ENCODE assay signal across 21 cellular contexts in genomic region chr6:142459267-142459666, GRCh38.
DNase-seq lines count a peak whose midpoint lies in the region; ATAC-seq and TF ChIP-seq lines count a peak whose summit lies in the region.
"Had no signal": no experiment of that assay in that cellular context is flagged by ENCODE, and none has a peak within 500 bp of the region (broad histone marks: within the 10 kb centered on the region; RNA-seq: fewer than 3 reads in every experiment).

No MANE protein-coding gene starts in this region.

- intact Hi-C loops in lower lobe of right lung (cut with DNase I) = no loop called here
- intact Hi-C loops in A673 (cut with micrococcal nuclease; ENCODE audit: unreplicated experiment) = no loop called here

- H3K9me3 ChIP-seq in lower lobe of right lung (no peaks in the 10 kb centered on the region), A673 (ENCODE audit: low read depth, low read length, poor library complexity, severe bottlenecking) (no peaks in the 10 kb centered on the region)
- H3K9me3 ChIP-seq: pancreas had no signal

- TF ChIP-seq CTCF in fibroblast of the aortic adventitia (IDR thresholded peaks at IDR 0.05; ENCODE audit: insufficient read depth, low read length) = no peak
- TF ChIP-seq CTCF in lower lobe of right lung (IDR thresholded peaks at IDR 0.05) = no peak
- TF ChIP-seq CTCF in GM20000 (IDR thresholded peaks at IDR 0.05; ENCODE audit: extremely low read depth, missing control alignments) = no peak
- no peak for TF ChIP-seq CTCF in A673 (conservative IDR thresholded peaks at IDR 0.05; ENCODE audit: low read depth, low read length)

- H3K27ac ChIP-seq in lower lobe of right lung = no peak overlapping the region
- H3K27ac ChIP-seq in A673 (ENCODE audit: low read depth, low read length, poor library complexity, severe bottlenecking) = no peak overlapping the region
- H3K27ac ChIP-seq: esophagus squamous epithelium, pancreas, SJSA1 had no signal

- no peaks in the 10 kb centered on the region for H3K27me3 ChIP-seq in lower lobe of right lung (ENCODE audit: low read depth)
- no peaks in the 10 kb centered on the region for H3K27me3 ChIP-seq in A673 (replicated peaks; ENCODE audit: insufficient read depth, low read depth, low read length, poor library complexity)
- H3K27me3 ChIP-seq: esophagus squamous epithelium, pancreas, SJSA1 had no signal

- ATAC-seq in GM19351 (IDR thresholded peaks at IDR 0.05; ENCODE audit: unreplicated experiment) (peak; percentile 75), lower lobe of right lung (no peak)
- ATAC-seq: pancreas, WTC11 had no signal

- CTCF ChIA-PET in A673 (lab: Charles Lee) = interaction anchor here (0.6 kb wide), 1 partner anchor 251 kb away, joined by 4 read pairs; no protein-coding TSS in a partner anchor

- POLR2A ChIA-PET in A673 (lab: Charles Lee; ENCODE audit: low non-redundant PET) = no interaction called here

- H3K4me3 ChIP-seq in fibroblast of the aortic adventitia (ENCODE audit: low read depth, low read length) = no peak overlapping the region
- no peak overlapping the region for H3K4me3 ChIP-seq in lower lobe of right lung
- H3K4me3 ChIP-seq in A673 (ENCODE audit: low read depth, low read length, poor library complexity, severe bottlenecking) = no peak overlapping the region
- H3K4me3 ChIP-seq: esophagus squamous epithelium, lung, pancreas, SJSA1 had no signal

- H3K4me1 ChIP-seq in lower lobe of right lung (no peaks in the 10 kb centered on the region), A673 (ENCODE audit: insufficient read depth, low read length, poor library complexity, severe bottlenecking) (no peaks in the 10 kb centered on the region)
- H3K4me1 ChIP-seq: esophagus squamous epithelium, pancreas had no signal

- DNase-seq in AG08396 (ENCODE audit: low spot score) (peak; percentile 12), M059J (ENCODE audit: low read depth) (peak; percentile 70), fibroblast of the aortic adventitia (ENCODE audit: low read depth) (peak; percentile 33), lower lobe of right lung (no peak), GM20000 (ENCODE audit: low spot score) (no peak), A673 (ENCODE audit: low spot score) (no peak)
- DNase-seq: activated naive CD8-positive, alpha-beta T cell treated with anti-CD3 and anti-CD28 coated beads, Interleukin-2, amount 10 ng/mL, durations not matched to agents 7 days and 5 days; C1 segment of cervical spinal cord; central memory CD4-positive, alpha-beta T cell; effector CD8-positive, alpha-beta T cell; esophagus squamous epithelium; naive B cell; NCI-H1436 treated with DMSO at 0.1 percent for 48 hours; NCI-H2171 treated with DMSO at 0.1 percent for 48 hours; NCI-H69; pancreas; stimulated activated CD4-positive, alpha-beta T cell treated with anti-CD3 and anti-CD28 coated beads, Interleukin-2, amount 100 ng/mL, for 24 hours had no signal

- BruUV-seq in A673 (replicated peaks; lab: Mats Ljungman, UMichigan) = no TSS peak

- H3K36me3 ChIP-seq in lower lobe of right lung (no peaks in the 10 kb centered on the region), A673 (ENCODE audit: insufficient read depth, low read length, poor library complexity, severe bottlenecking) (no peaks in the 10 kb centered on the region)
- H3K36me3 ChIP-seq: esophagus squamous epithelium, pancreas, SJSA1 had no signal

Comparison
In these comparisons a context has a peak if more than half of its experiments do, and no peak if none do; other contexts are left out.
1. DNase-seq: peak in AG08396 (single experiment), M059J (single experiment) and fibroblast of the aortic adventitia (single experiment); none in lower lobe of right lung (single experiment), GM20000 (single experiment) and A673 (single experiment).